Comparison of ENCODE assay signal across 16 cellular contexts in the genomic region with DNA sequence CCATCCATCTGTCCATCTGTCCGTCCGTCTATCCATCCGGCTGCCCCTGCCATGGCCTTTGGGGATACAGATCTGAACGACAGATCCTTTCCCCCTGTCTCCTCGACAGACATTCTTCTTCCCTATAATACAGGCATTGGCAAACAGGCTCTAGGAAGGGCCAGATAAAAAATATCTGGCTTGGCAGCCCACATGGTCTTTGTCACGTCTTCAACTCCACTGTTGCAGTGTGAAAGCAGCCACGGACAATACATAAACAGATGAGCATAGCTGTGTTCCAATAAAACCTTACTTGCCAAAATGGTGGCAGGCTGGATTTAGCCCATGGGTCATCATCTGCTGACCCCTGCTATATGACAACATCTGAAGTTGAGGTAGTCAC.
DNase-seq lines count a peak whose midpoint lies in the region; ATAC-seq, FAIRE-seq and TF ChIP-seq lines count a peak whose summit lies in the region.
"Had no signal": no experiment of that assay in that cellular context is flagged by ENCODE, and none has a peak within 500 bp of the region (broad histone marks: within the 10 kb centered on the region; RNA-seq: fewer than 3 reads in every experiment).

No MANE protein-coding gene starts in this region.

- H4K20me1 ChIP-seq in astrocyte (ENCODE audit: insufficient read depth, low read length), result no peaks in the 10 kb centered on the region

- H3K4me2 ChIP-seq in astrocyte (ENCODE audit: low read length), result peak overlapping the region; percentile 66

- H3K9me3 ChIP-seq in BE2C (no peaks in the 10 kb centered on the region), astrocyte (ENCODE audit: insufficient read depth, low read depth, low read length) (peaks cover 6% of the 10 kb centered on the region), right atrium auricular region (peaks cover 0 to 6% of the 10 kb centered on the region in 2 donors), gastrocnemius medialis (no peaks in the 10 kb centered on the region)
- H3K9me3 ChIP-seq: neutrophil had no signal

- H2AFZ ChIP-seq in astrocyte (ENCODE audit: low read depth, low read length), result no peak overlapping the region

- H3K27me3 ChIP-seq in BE2C (no peaks in the 10 kb centered on the region), astrocyte (ENCODE audit: insufficient read depth, low read length) (no peaks in the 10 kb centered on the region), right atrium auricular region (no peaks in the 10 kb centered on the region), gastrocnemius medialis (peaks cover 15 to 20% (median 16%) of the 10 kb centered on the region in 3 donors)
- H3K27me3 ChIP-seq: neutrophil had no signal

- peaks cover 11% of the 10 kb centered on the region for H3K27me3 Mint-ChIP-seq in astrocyte (ENCODE audit: low read depth, unreplicated experiment)
- peaks cover 5% of the 10 kb centered on the region for H3K27me3 Mint-ChIP-seq in activated T-helper 1 cell treated with anti-CD3 and anti-CD28 coated beads, Interleukin-12 subunit alpha, Interleukin-12 subunit beta, Interleukin-2, Interleukin-4 antibody, amounts not matched to agents 30 ng/mL and 10 ng/mL and 1 ng/mL, durations not matched to agents 14 hours and 24 hours and 36 hours (ENCODE audit: insufficient read depth)

- TF ChIP-seq POLR2A in gastrocnemius medialis (IDR thresholded peaks at IDR 0.05), result no peak

- intact Hi-C loops in gastrocnemius medialis (cut with DNase I; ENCODE audit: low total_unique reads), result no loop called here
- intact Hi-C loops in activated T-helper 1 cell treated with anti-CD3 and anti-CD28 coated beads, Interleukin-12 subunit alpha, Interleukin-12 subunit beta, Interleukin-2, Interleukin-4 antibody, amounts not matched to agents 30 ng/mL and 10 ng/mL and 1 ng/mL, durations not matched to agents 14 hours and 24 hours and 36 hours (cut with micrococcal nuclease), result no loop called here

- H3K79me2 ChIP-seq in astrocyte (ENCODE audit: insufficient read depth, low read length), result no peaks in the 10 kb centered on the region

- ATAC-seq in gastrocnemius medialis (peak in 1 of 2 donors; percentile 12), HG03521 (IDR thresholded peaks at IDR 0.05; ENCODE audit: unreplicated experiment) (no peak)
- ATAC-seq: activated CD8-positive, alpha-beta memory T cell treated with anti-CD3 and anti-CD28 coated beads, Interleukin-2, amount 10 ng/mL, durations not matched to agents 7 days and 5 days; activated naive CD4-positive, alpha-beta T cell treated with anti-CD3 and anti-CD28 coated beads, Interleukin-2, amount 50 U/mL, for 72 hours; GM12878 had no signal

- peaks cover 19% of the 10 kb centered on the region for H3K4me1 Mint-ChIP-seq in astrocyte (ENCODE audit: low read depth, unreplicated experiment)
- peaks cover 14% of the 10 kb centered on the region for H3K4me1 Mint-ChIP-seq in activated T-helper 1 cell treated with anti-CD3 and anti-CD28 coated beads, Interleukin-12 subunit alpha, Interleukin-12 subunit beta, Interleukin-2, Interleukin-4 antibody, amounts not matched to agents 30 ng/mL and 10 ng/mL and 1 ng/mL, durations not matched to agents 14 hours and 24 hours and 36 hours (ENCODE audit: low read depth)

- no peak overlapping the region for H3K9ac ChIP-seq in astrocyte (ENCODE audit: low read length)

- H3K27ac ChIP-seq in astrocyte (ENCODE audit: low read depth, low read length) (no peak overlapping the region), right atrium auricular region (peak overlapping the region; percentile 45 to 50), gastrocnemius medialis (peak overlapping the region; percentile 46 to 70 (median 55))
- H3K27ac ChIP-seq: C4-2B, neutrophil had no signal

- DNase-seq in BE2C (no peak), astrocyte (ENCODE audit: low read depth) (no peak), right atrium auricular region (ENCODE audit: low spot score) (no peak), gastrocnemius medialis (no peak), kidney glomerular epithelial cell (lab: John Stamatoyannopoulos, UW) (no peak)
- DNase-seq in activated T-helper 1 cell treated with anti-CD3 and anti-CD28 coated beads, Interleukin-12 subunit alpha, Interleukin-12 subunit beta, Interleukin-2, Interleukin-4 antibody, amounts not matched to agents 30 ng/mL and 10 ng/mL and 1 ng/mL, durations not matched to agents 14 hours and 24 hours and 36 hours (ENCODE audit: low spot score), result no peak
- no peak for DNase-seq in activated CD4-positive, alpha-beta T cell treated with anti-CD3 and anti-CD28 coated beads for 4 hours
- DNase-seq: activated CD8-positive, alpha-beta memory T cell treated with anti-CD3 and anti-CD28 coated beads, Interleukin-2, amount 10 ng/mL, durations not matched to agents 7 days and 5 days; cortex of kidney; NCI-H1930; NCI-H748 treated with DMSO at 0.1 percent for 48 hours had no signal

- peaks cover 10% of the 10 kb centered on the region for H3K9me3 Mint-ChIP-seq in astrocyte (ENCODE audit: unreplicated experiment)
- peaks cover 28% of the 10 kb centered on the region for H3K9me3 Mint-ChIP-seq in activated T-helper 1 cell treated with anti-CD3 and anti-CD28 coated beads, Interleukin-12 subunit alpha, Interleukin-12 subunit beta, Interleukin-2, Interleukin-4 antibody, amounts not matched to agents 30 ng/mL and 10 ng/mL and 1 ng/mL, durations not matched to agents 14 hours and 24 hours and 36 hours

- H3K36me3 ChIP-seq in BE2C (no peaks in the 10 kb centered on the region), astrocyte (ENCODE audit: insufficient read depth, low read length) (no peaks in the 10 kb centered on the region), right atrium auricular region (no peaks in the 10 kb centered on the region), gastrocnemius medialis (no peaks in the 10 kb centered on the region)
- H3K36me3 ChIP-seq: neutrophil had no signal

- in situ Hi-C loops in gastrocnemius medialis (cut with MboI; ENCODE audit: low sequenced_read_pairs in 4 of 4), result loop anchor here in 1 of 4 donors (25.0 kb wide), 2 partner anchors 500 to 900 kb away; a partner anchor contains a TSS

- H3K4me3 ChIP-seq in BE2C (ENCODE audit: low read depth, low read length), result peak overlapping the region; percentile 62
- H3K4me3 ChIP-seq in astrocyte (ENCODE audit: insufficient read depth, low read depth, low read length), result no peak overlapping the region
- H3K4me3 ChIP-seq in right atrium auricular region, result peak overlapping the region; percentile 30 to 40
- peak overlapping the region; percentile 48 to 68 (median 52) for H3K4me3 ChIP-seq in gastrocnemius medialis
- H3K4me3 ChIP-seq: GM12878 had no signal

- H3K27ac Mint-ChIP-seq in astrocyte (ENCODE audit: unreplicated experiment), result peak overlapping the region; percentile 10
- H3K27ac Mint-ChIP-seq in activated T-helper 1 cell treated with anti-CD3 and anti-CD28 coated beads, Interleukin-12 subunit alpha, Interleukin-12 subunit beta, Interleukin-2, Interleukin-4 antibody, amounts not matched to agents 30 ng/mL and 10 ng/mL and 1 ng/mL, durations not matched to agents 14 hours and 24 hours and 36 hours, result no peak overlapping the region
- H3K27ac Mint-ChIP-seq: activated CD8-positive, alpha-beta memory T cell treated with anti-CD3 and anti-CD28 coated beads, Interleukin-2, amount 10 ng/mL, durations not matched to agents 7 days and 5 days had no signal

- FAIRE-seq in astrocyte (lab: Jason Lieb, UNC), result no peak
- FAIRE-seq: GM12878 had no signal

- H3K4me3 Mint-ChIP-seq in astrocyte (ENCODE audit: unreplicated experiment), result no peak overlapping the region
- no peak overlapping the region for H3K4me3 Mint-ChIP-seq in activated T-helper 1 cell treated with anti-CD3 and anti-CD28 coated beads, Interleukin-12 subunit alpha, Interleukin-12 subunit beta, Interleukin-2, Interleukin-4 antibody, amounts not matched to agents 30 ng/mL and 10 ng/mL and 1 ng/mL, durations not matched to agents 14 hours and 24 hours and 36 hours
- H3K4me3 Mint-ChIP-seq: activated CD8-positive, alpha-beta memory T cell treated with anti-CD3 and anti-CD28 coated beads, Interleukin-2, amount 10 ng/mL, durations not matched to agents 7 days and 5 days had no signal

- H3K4me1 ChIP-seq in BE2C (no peaks in the 10 kb centered on the region), astrocyte (ENCODE audit: insufficient read depth, low read length) (peaks cover 10% of the 10 kb centered on the region), right atrium auricular region (peaks cover 0 to 25% of the 10 kb centered on the region in 2 donors), gastrocnemius medialis (peaks cover 0 to 8% of the 10 kb centered on the region in 2 donors)

- TF ChIP-seq CTCF in BE2C (IDR thresholded peaks at IDR 0.05; ENCODE audit: low read depth, low read length) (no peak), astrocyte (IDR thresholded peaks at IDR 0.05; ENCODE audit: insufficient read depth, low read depth, low read length) (no peak), right atrium auricular region (IDR thresholded peaks at IDR 0.05) (no peak), gastrocnemius medialis (IDR thresholded peaks at IDR 0.05 in 4 of 5, conservative IDR thresholded peaks at IDR 0.05 in 1 of 5) (no peak)

- H3K36me3 Mint-ChIP-seq in astrocyte (ENCODE audit: low read depth, unreplicated experiment), result no peaks in the 10 kb centered on the region
- H3K36me3 Mint-ChIP-seq in activated T-helper 1 cell treated with anti-CD3 and anti-CD28 coated beads, Interleukin-12 subunit alpha, Interleukin-12 subunit beta, Interleukin-2, Interleukin-4 antibody, amounts not matched to agents 30 ng/mL and 10 ng/mL and 1 ng/mL, durations not matched to agents 14 hours and 24 hours and 36 hours (ENCODE audit: low read depth), result no peaks in the 10 kb centered on the region
